ENCODE assay signal across 25 cellular contexts in genomic region chr1:29839726-29840125, GRCh38.
"Had no signal": no experiment of that assay in that cellular context is flagged by ENCODE, and none has a peak within 500 bp of the region (broad histone marks: within the 10 kb centered on the region; RNA-seq: fewer than 3 reads in every experiment).

No MANE protein-coding gene starts in this region.

- H3K27ac Mint-ChIP-seq: IgD-negative memory B cell had no signal

- DNase-seq: Kasumi-1; MM.1S; NCI-H1092 treated with DMSO at 0.1 percent for 48 hours; NCI-H1436; NCI-H187; NCI-H2029; NCI-H2081 treated with DMSO at 0.1 percent for 48 hours; NCI-H2171; NCI-H226; NCI-H446; NCI-H510A; NCI-H524 treated with DMSO at 0.1 percent for 48 hours; NCI-H69; NCI-H774; NK-92 treated with Interleukin-12 subunit alpha and Interleukin-12 subunit beta, amount 100 ng/mL, for 24 hours; PC-9; Peyer's patch; SHP77 treated with DMSO at 0.1 percent for 48 hours; SJCRH30 had no signal

- H3K36me3 Mint-ChIP-seq: IgD-negative memory B cell had no signal

- ATAC-seq: K562, Right ventricle myocardium inferior, SK-N-SH treated with all-trans-retinoic acid at 6 μM for 48 hours had no signal

- H3K36me3 ChIP-seq: Peyer's patch, SJCRH30 had no signal

- H3K27me3 ChIP-seq: Peyer's patch, SJCRH30 had no signal

- H3K4me1 Mint-ChIP-seq: IgD-negative memory B cell had no signal

- H3K4me3 Mint-ChIP-seq: IgD-negative memory B cell had no signal

- H3K4me3 ChIP-seq: K562, PC-9, Peyer's patch, SJCRH30 had no signal

- H3K27ac ChIP-seq: HL-60, KMS-11, PC-9, Peyer's patch, SJCRH30 had no signal

- H3K4me1 ChIP-seq: Peyer's patch, SJCRH30 had no signal
